ENCODE assay signal across 15 cellular contexts in the genomic region with DNA sequence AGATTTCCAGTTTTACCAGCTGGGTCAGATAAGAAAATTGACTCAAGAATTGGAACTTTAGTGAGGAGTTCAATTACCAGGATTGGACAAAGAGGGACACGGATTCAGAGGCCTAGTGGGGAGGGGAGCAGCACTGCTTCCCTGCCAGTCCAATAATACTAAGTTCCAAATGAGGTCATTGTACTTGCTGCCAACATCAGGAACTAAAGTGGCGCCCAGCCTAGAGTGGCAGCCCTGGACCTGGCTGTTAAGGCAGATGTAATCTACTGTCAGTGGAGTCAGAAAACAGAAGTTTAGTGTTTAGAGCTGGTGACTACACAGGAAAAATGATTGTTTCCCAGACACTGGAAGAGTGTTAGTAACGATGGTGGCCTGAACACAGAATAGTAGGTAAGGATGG. TPM values are rescaled to one million over a fixed set of nuclear protein-coding genes. Genes with fewer than 3 reads are reported as not detected.
DNase-seq lines count a peak whose midpoint lies in the region; ATAC-seq and TF ChIP-seq lines count a peak whose summit lies in the region.
"Had no signal": no experiment of that assay in that cellular context is flagged by ENCODE, and none has a peak within 500 bp of the region (broad histone marks: within the 10 kb centered on the region; RNA-seq: fewer than 3 reads in every experiment).

No MANE protein-coding gene starts in this region.

- 59% methylated on average over 3 of the region's 3 CpGs for WGBS in mammary epithelial cell (ENCODE audit: low coverage, missing lambda C conversion rate)
- 62 to 63% methylated on average over 3 of the region's 3 CpGs for WGBS in body of pancreas, 2 donors
- 40% methylated on average over 3 of the region's 3 CpGs for WGBS in right cardiac atrium
- 58 to 61% methylated on average over 2 of the region's 3 CpGs for WGBS in gastroesophageal sphincter (ENCODE audit: low coverage in 1 of 2), 2 donors

- no TSS peak for BruUV-seq in mammary epithelial cell (replicated peaks; lab: Mats Ljungman, UMichigan)

- H3K9ac ChIP-seq in mammary epithelial cell (ENCODE audit: insufficient read depth, low read length) (no peak overlapping the region), neural progenitor cell (no peak overlapping the region)
- H3K9ac ChIP-seq: KMS-11 had no signal

- no peak overlapping the region for H3K4me3 ChIP-seq in breast epithelium
- no peak overlapping the region for H3K4me3 ChIP-seq in mammary epithelial cell (replicated peaks in 1 of 3; ENCODE audit: insufficient read depth in 1 of 3, low read depth in 2 of 3, low read length in 3 of 3)
- H3K4me3 ChIP-seq in body of pancreas, result no peak overlapping the region
- H3K4me3 ChIP-seq in right cardiac atrium (ENCODE audit: low read length), result no peak overlapping the region
- no peak overlapping the region for H3K4me3 ChIP-seq in neural progenitor cell
- no peak overlapping the region for H3K4me3 ChIP-seq in gastroesophageal sphincter

- peaks cover 2% of the 10 kb centered on the region for H3K27me3 Mint-ChIP-seq in neural progenitor cell (ENCODE audit: insufficient read depth, low read depth)

- H3K27ac ChIP-seq in breast epithelium, result peak overlapping the region; percentile 16 to 54
- no peak overlapping the region for H3K27ac ChIP-seq in mammary epithelial cell (ENCODE audit: insufficient read depth, low read depth, low read length)
- no peak overlapping the region for H3K27ac ChIP-seq in body of pancreas
- no peak overlapping the region for H3K27ac ChIP-seq in right cardiac atrium (ENCODE audit: low read length)
- no peak overlapping the region for H3K27ac ChIP-seq in neural progenitor cell
- no peak overlapping the region for H3K27ac ChIP-seq in gastroesophageal sphincter
- H3K27ac ChIP-seq: C4-2B, KMS-11 had no signal

- TF ChIP-seq POLR2A in breast epithelium (IDR thresholded peaks at IDR 0.05) (no peak), body of pancreas (IDR thresholded peaks at IDR 0.05) (no peak), gastroesophageal sphincter (IDR thresholded peaks at IDR 0.05) (no peak)

- H3K27me3 ChIP-seq in breast epithelium (no peaks in the 10 kb centered on the region), mammary epithelial cell (ENCODE audit: insufficient read depth, low read length) (no peaks in the 10 kb centered on the region), body of pancreas (no peaks in the 10 kb centered on the region), right cardiac atrium (ENCODE audit: control insufficient read depth, insufficient read depth) (no peaks in the 10 kb centered on the region), neural progenitor cell (no peaks in the 10 kb centered on the region), gastroesophageal sphincter (no peaks in the 10 kb centered on the region)

- DNase-seq in breast epithelium (ENCODE audit: low spot score in 2 of 2) (peak in 1 of 2 donors; percentile 44), mammary epithelial cell (no peak), body of pancreas (peak in 2 of 4 donors; percentile 7 to 16), right cardiac atrium (peak in 2 of 3 donors; percentile 59 to 63), putamen (ENCODE audit: low spot score) (peak; percentile 23), neural progenitor cell (ENCODE audit: low spot score) (no peak)
- no peak for DNase-seq in activated naive CD4-positive, alpha-beta T cell (lab: John Stamatoyannopoulos, UW)
- DNase-seq: COR-L47, DMS53, H9, NCI-H187 treated with DMSO at 0.1 percent for 48 hours, NCI-H774 had no signal

- TF ChIP-seq CTCF in breast epithelium (IDR thresholded peaks at IDR 0.05) (no peak), mammary epithelial cell (conservative IDR thresholded peaks at IDR 0.05 in 1 of 2, IDR thresholded peaks at IDR 0.05 in 1 of 2; ENCODE audit: extremely low read depth in 1 of 2, insufficient read depth in 1 of 2, low read depth in 1 of 2, low read length in 2 of 2) (no peak), body of pancreas (IDR thresholded peaks at IDR 0.05) (no peak), neural progenitor cell (IDR thresholded peaks at IDR 0.05) (no peak), gastroesophageal sphincter (IDR thresholded peaks at IDR 0.05) (no peak)

- intact Hi-C loops in breast epithelium (cut with DNase I; ENCODE audit: low total_unique reads), result no loop called here
- intact Hi-C loops in mammary epithelial cell (cut with micrococcal nuclease), result no loop called here
- intact Hi-C loops in body of pancreas (cut with DNase I), result no loop called here
- intact Hi-C loops in right cardiac atrium (cut with DNase I), result no loop called here

- dilution Hi-C loops in mammary epithelial cell (cut with HindIII; ENCODE audit: low sequenced_read_pairs), result no loop called here

- ATAC-seq in body of pancreas (peak; percentile 48), right cardiac atrium (peak; percentile 72 to 85), gastroesophageal sphincter (no peak)

- no peak for TF ChIP-seq EP300 in gastroesophageal sphincter (IDR thresholded peaks at IDR 0.05)

- H3F3A ChIP-seq in neural progenitor cell (ENCODE audit: low read depth), result no peaks in the 10 kb centered on the region

- no peak overlapping the region for H3K4me3 Mint-ChIP-seq in neural progenitor cell
- H3K4me3 Mint-ChIP-seq: H9 had no signal

- no peaks in the 10 kb centered on the region for H3K79me2 ChIP-seq in mammary epithelial cell (ENCODE audit: insufficient read depth, low read length)
- H3K79me2 ChIP-seq in neural progenitor cell (ENCODE audit: low read depth), result no peaks in the 10 kb centered on the region

- H3K4me1 ChIP-seq in breast epithelium (no peaks in the 10 kb centered on the region), mammary epithelial cell (ENCODE audit: insufficient read depth, low read length) (no peaks in the 10 kb centered on the region), body of pancreas (no peaks in the 10 kb centered on the region), right cardiac atrium (ENCODE audit: control insufficient read depth, insufficient read depth, low read length) (no peaks in the 10 kb centered on the region), neural progenitor cell (peaks cover 19% of the 10 kb centered on the region), gastroesophageal sphincter (no peaks in the 10 kb centered on the region)

- H2AFZ ChIP-seq in mammary epithelial cell (ENCODE audit: low read depth, low read length), result no peak overlapping the region
- no peak overlapping the region for H2AFZ ChIP-seq in neural progenitor cell (replicated peaks)

- H4K20me1 ChIP-seq in mammary epithelial cell (ENCODE audit: insufficient read depth, low read length), result no peaks in the 10 kb centered on the region
- H4K20me1 ChIP-seq in neural progenitor cell (ENCODE audit: low read depth), result no peaks in the 10 kb centered on the region

- H3K36me3 Mint-ChIP-seq in neural progenitor cell, result no peaks in the 10 kb centered on the region

- no peaks in the 10 kb centered on the region for H3K36me3 ChIP-seq in breast epithelium
- H3K36me3 ChIP-seq in mammary epithelial cell (ENCODE audit: insufficient read depth, low read length), result no peaks in the 10 kb centered on the region
- H3K36me3 ChIP-seq in body of pancreas (replicated peaks in 1 of 2; ENCODE audit: insufficient read depth in 1 of 2, low read depth in 2 of 2), result no peaks in the 10 kb centered on the region
- H3K36me3 ChIP-seq in neural progenitor cell, result no peaks in the 10 kb centered on the region
- no peaks in the 10 kb centered on the region for H3K36me3 ChIP-seq in gastroesophageal sphincter

- H3K27ac Mint-ChIP-seq in neural progenitor cell, result no peak overlapping the region
- H3K27ac Mint-ChIP-seq: H9 had no signal

- CTCF ChIA-PET in mammary epithelial cell (lab: Charles Lee; ENCODE audit: low non-redundant PET), result no interaction called here

- no peaks in the 10 kb centered on the region for H3K9me3 Mint-ChIP-seq in neural progenitor cell
- H3K9me3 Mint-ChIP-seq: H9 had no signal

- peaks cover 5% of the 10 kb centered on the region for H3K4me1 Mint-ChIP-seq in neural progenitor cell

- H3K9me3 ChIP-seq in breast epithelium, result no peaks in the 10 kb centered on the region
- H3K9me3 ChIP-seq in mammary epithelial cell (replicated peaks; ENCODE audit: insufficient read depth, low read length), result no peaks in the 10 kb centered on the region
- H3K9me3 ChIP-seq in body of pancreas, result no peaks in the 10 kb centered on the region
- no peaks in the 10 kb centered on the region for H3K9me3 ChIP-seq in right cardiac atrium (ENCODE audit: control insufficient read depth, low read length)
- H3K9me3 ChIP-seq in neural progenitor cell (ENCODE audit: low read depth), result no peaks in the 10 kb centered on the region
- H3K9me3 ChIP-seq in gastroesophageal sphincter, result no peaks in the 10 kb centered on the region

- H3K4me2 ChIP-seq in mammary epithelial cell (ENCODE audit: insufficient read depth, low read depth, low read length) (no peak overlapping the region), neural progenitor cell (no peak overlapping the region)
- H3K4me2 ChIP-seq: KMS-11 had no signal

- in situ Hi-C loops in mammary epithelial cell (cut with MboI; ENCODE audit: low sequenced_read_pairs in 2 of 2), result no loop called here

RNA-seq across cellular contexts. Expression of a gene that starts 42.7 kb away (rescaled TPM):
- total RNA-seq in breast epithelium, result 10 to 100 TPM; 47.0 to 84.0 (median 51.5) TPM
- total RNA-seq in mammary epithelial cell, result 10 to 100 TPM; 23.4 to 47.2 TPM
- polyA plus RNA-seq in mammary epithelial cell, result 16.4 TPM
- 28.6 TPM for polyA minus RNA-seq in mammary epithelial cell
- total RNA-seq in body of pancreas, result 10 to 100 TPM; 38.2 to 46.7 TPM
- total RNA-seq in right cardiac atrium, result 10 to 100 TPM; 35.7 to 38.6 (median 38.2) TPM
- polyA plus RNA-seq in right cardiac atrium, result 10.6 TPM
- 49.5 and 70.4 TPM in 2 replicates for total RNA-seq in neural progenitor cell (ENCODE audit: low replicate concordance)
- 10 to 100 TPM; 49.5 to 67.5 (median 60.9) TPM for total RNA-seq in gastroesophageal sphincter

Comparison
In these comparisons a context has a peak if more than half of its experiments do, and no peak if none do; other contexts are left out.
1. H3K27ac ChIP-seq: peak in breast epithelium (2 of 2); none in mammary epithelial cell (single experiment), body of pancreas (0 of 4), right cardiac atrium (single experiment), neural progenitor cell (single experiment) and gastroesophageal sphincter (0 of 4).
2. DNase-seq: peak in right cardiac atrium (2 of 3) and putamen (single experiment); none in mammary epithelial cell (single experiment), activated naive CD4-positive, alpha-beta T cell (0 of 4) and neural progenitor cell (single experiment).